8 cellular contexts compared by ENCODE assay signal in genomic region chr4:84582302-84582987, GRCh38. TPM values are rescaled to one million over a fixed set of nuclear protein-coding genes. Genes with fewer than 3 reads are reported as not detected.
A peak's percentile ranks its signal among the peaks of the same experiment; 100 is the strongest.
DNase-seq lines count a peak whose midpoint lies in the region; ATAC-seq lines count a peak whose summit lies in the region.

No MANE protein-coding gene starts in this region.

- peak; percentile 78 to 82 (median 82) for DNase-seq in CD4-positive, CD25-positive, alpha-beta regulatory T cell
- DNase-seq in HUDEP-2 (lab: John Stamatoyannopoulos, UW; ENCODE audit: unreplicated experiment in 76 of 76) (peak in 73 of 76 experiments; percentile 3 to 85 (median 64)), OCI-M1 (lab: John Stamatoyannopoulos, UW) (peak; percentile 83)
- peak; percentile 92 for DNase-seq in activated T-cell treated with anti-CD3 and anti-CD28 coated beads, Interleukin-2, amount 50 U/mL, for 24 hours
- peak; percentile 88 for DNase-seq in stimulated activated CD8-positive, alpha-beta memory T cell treated with anti-CD3 and anti-CD28 coated beads, Interleukin-4, amount 100 ng/mL, for 48 hours

- H3K9me3 Mint-ChIP-seq in CD4-positive, CD25-positive, alpha-beta regulatory T cell, result peaks cover 0 to 8% (median 3%) of the 10 kb centered on the region in 7 donors
- H3K9me3 Mint-ChIP-seq in activated T-cell treated with anti-CD3 and anti-CD28 coated beads, Interleukin-2, amount 50 U/mL, for 24 hours, result no peaks in the 10 kb centered on the region

- peaks cover 25% of the 10 kb centered on the region for H3K27me3 ChIP-seq in CD4-positive, CD25-positive, alpha-beta regulatory T cell (ENCODE audit: control insufficient read depth, insufficient read depth, low read length)
- H3K27me3 ChIP-seq in muscle layer of colon (ENCODE audit: control insufficient read depth in 1 of 2, insufficient read depth in 2 of 2, low read length in 2 of 2), result peaks cover 0 to 6% of the 10 kb centered on the region in 2 donors

- H3K4me1 Mint-ChIP-seq in CD4-positive, CD25-positive, alpha-beta regulatory T cell, result peaks cover 6 to 22% (median 14%) of the 10 kb centered on the region in 4 donors
- peaks cover 17% of the 10 kb centered on the region for H3K4me1 Mint-ChIP-seq in activated T-cell treated with anti-CD3 and anti-CD28 coated beads, Interleukin-2, amount 50 U/mL, for 24 hours (ENCODE audit: low read depth)

- H3K27ac Mint-ChIP-seq in CD4-positive, CD25-positive, alpha-beta regulatory T cell, result peak overlapping the region in 2 of 3 donors; percentile 1 to 2
- no peak overlapping the region for H3K27ac Mint-ChIP-seq in activated T-cell treated with anti-CD3 and anti-CD28 coated beads, Interleukin-2, amount 50 U/mL, for 24 hours

- peaks cover 38% of the 10 kb centered on the region for H3K27me3 Mint-ChIP-seq in CD4-positive, CD25-positive, alpha-beta regulatory T cell
- H3K27me3 Mint-ChIP-seq in activated T-cell treated with anti-CD3 and anti-CD28 coated beads, Interleukin-2, amount 50 U/mL, for 24 hours, result peaks cover 54% of the 10 kb centered on the region

- H3K36me3 Mint-ChIP-seq in CD4-positive, CD25-positive, alpha-beta regulatory T cell, result no peaks in the 10 kb centered on the region
- H3K36me3 Mint-ChIP-seq in activated T-cell treated with anti-CD3 and anti-CD28 coated beads, Interleukin-2, amount 50 U/mL, for 24 hours (ENCODE audit: low read depth), result no peaks in the 10 kb centered on the region

- peak overlapping the region; percentile 48 to 85 (median 82) for H3K4me3 Mint-ChIP-seq in CD4-positive, CD25-positive, alpha-beta regulatory T cell
- peak overlapping the region; percentile 69 for H3K4me3 Mint-ChIP-seq in activated T-cell treated with anti-CD3 and anti-CD28 coated beads, Interleukin-2, amount 50 U/mL, for 24 hours

- no peak overlapping the region for H3K4me3 ChIP-seq in CD4-positive, CD25-positive, alpha-beta regulatory T cell (ENCODE audit: low read depth, low read length)
- H3K4me3 ChIP-seq in muscle layer of colon (ENCODE audit: low read depth in 1 of 2, low read length in 2 of 2), result peak overlapping the region; percentile 53 to 54

- no peaks in the 10 kb centered on the region for H3K36me3 ChIP-seq in CD4-positive, CD25-positive, alpha-beta regulatory T cell (ENCODE audit: control insufficient read depth, insufficient read depth, low read length)
- H3K36me3 ChIP-seq in muscle layer of colon (ENCODE audit: insufficient read depth, low read length), result no peaks in the 10 kb centered on the region

- H3K4me1 ChIP-seq in CD4-positive, CD25-positive, alpha-beta regulatory T cell (ENCODE audit: control insufficient read depth, insufficient read depth, low read length, poor library complexity, severe bottlenecking), result peaks cover 16% of the 10 kb centered on the region
- H3K4me1 ChIP-seq in muscle layer of colon (ENCODE audit: insufficient read depth, low read length), result peaks cover 6% of the 10 kb centered on the region

- peak; percentile 78 to 80 for ATAC-seq in CD4-positive, CD25-positive, alpha-beta regulatory T cell (ENCODE audit: low read depth in 2 of 2)
- ATAC-seq in GM21381 (IDR thresholded peaks at IDR 0.05; ENCODE audit: unreplicated experiment) (peak; percentile 84), esophagus mucosa (peak; percentile 96)

- H3K9me3 ChIP-seq in CD4-positive, CD25-positive, alpha-beta regulatory T cell (ENCODE audit: control insufficient read depth in 2 of 2, low read length in 2 of 2), result no peaks in the 10 kb centered on the region
- no peaks in the 10 kb centered on the region for H3K9me3 ChIP-seq in muscle layer of colon (ENCODE audit: low read length)

- no peak overlapping the region for H3K27ac ChIP-seq in CD4-positive, CD25-positive, alpha-beta regulatory T cell (ENCODE audit: insufficient read depth, low read length, poor library complexity, severe bottlenecking)
- no peak overlapping the region for H3K27ac ChIP-seq in muscle layer of colon (ENCODE audit: low read depth, low read length)

- H3K9ac ChIP-seq in muscle layer of colon (ENCODE audit: low read length), result no peak overlapping the region

RNA-seq across cellular contexts. Expression of gene CDS1, which starts 0.5 kb away (rescaled TPM):
- 0.22 TPM for total RNA-seq in CD4-positive, CD25-positive, alpha-beta regulatory T cell
- polyA plus RNA-seq in CD4-positive, CD25-positive, alpha-beta regulatory T cell, result under 1 TPM in 3 of 4 donors, not detected in 1; 0.09 to 0.15 (median 0.11) TPM
- total RNA-seq in esophagus mucosa, result 19.6 TPM

Comparison
In these comparisons a context has a peak if more than half of its experiments do, and no peak if none do; other contexts are left out.
1. RNA of gene CDS1, which starts 0.5 kb away (total RNA-seq): 19.6 TPM in esophagus mucosa (single experiment); 0.22 TPM in CD4-positive, CD25-positive, alpha-beta regulatory T cell (single experiment); every median in the first group is over 10 times any median in the second.
2. Peak in every context shown above with its lines, with median percentiles within 50 percentile points of each other: ATAC-seq and DNase-seq.